Comparison of ENCODE assay signal across 18 cellular contexts in genomic region chr1:9905010-9905409, GRCh38. TPM values are rescaled to one million over a fixed set of nuclear protein-coding genes. Genes with fewer than 3 reads are reported as not detected.
A peak's percentile ranks its signal among the peaks of the same experiment; 100 is the strongest.
DNase-seq lines count a peak whose midpoint lies in the region; ATAC-seq, FAIRE-seq and TF ChIP-seq lines count a peak whose summit lies in the region.
"Had no signal": no experiment of that assay in that cellular context is flagged by ENCODE, and none has a peak within 500 bp of the region (broad histone marks: within the 10 kb centered on the region; RNA-seq: fewer than 3 reads in every experiment).

No MANE protein-coding gene starts in this region.

- H3K27me3 Mint-ChIP-seq in stimulated activated memory B cell treated with anti-CD40 and anti-IgM and Interleukin-4, amounts not matched to agents 10 μg/mL and 1 μg/mL and 100 μg/mL, for 72 hours, result no peaks in the 10 kb centered on the region
- H3K27me3 Mint-ChIP-seq: activated CD4-positive, alpha-beta T cell treated with anti-CD3 and anti-CD28 coated beads, Interleukin-2, amount 10 ng/mL, durations not matched to agents 7 days and 5 days; naive thymus-derived CD8-positive, alpha-beta T cell had no signal

- no peak for ATAC-seq in heart right ventricle
- no peak for ATAC-seq in heart left ventricle
- no peak for ATAC-seq in stimulated activated memory B cell treated with anti-CD40 and anti-IgM and Interleukin-4, amounts not matched to agents 10 μg/mL and 1 μg/mL and 100 μg/mL, for 72 hours
- ATAC-seq in GM18909 (IDR thresholded peaks at IDR 0.05; ENCODE audit: poor library complexity, unreplicated experiment), result no peak
- ATAC-seq: esophagus mucosa; left lung; naive thymus-derived CD8-positive, alpha-beta T cell; Right ventricle myocardium inferior had no signal

- H3K4me1 ChIP-seq in heart right ventricle (peaks cover 29 to 95% (median 64%) of the 10 kb centered on the region in 9 donors), heart left ventricle (peaks cover 0 to 87% (median 54%) of the 10 kb centered on the region in 12 donors), adrenal gland (replicated peaks in 1 of 2) (peaks cover 16 to 32% of the 10 kb centered on the region in 2 donors)

- peak; percentile 65 for FAIRE-seq in RCC 7860 (lab: Jason Lieb, UNC)
- FAIRE-seq: HTR-8/SVneo had no signal

- WGBS in heart right ventricle, 2 donors, result 72 to 85% methylated on average over 4 of the region's 4 CpGs
- WGBS in heart left ventricle, 4 donors, result 59 to 83% (median 73%) methylated on average over 4 of the region's 4 CpGs
- 79 to 95% (median 83%) methylated on average over 4 of the region's 4 CpGs for WGBS in adrenal gland, 4 donors

- H3K36me3 Mint-ChIP-seq in stimulated activated memory B cell treated with anti-CD40 and anti-IgM and Interleukin-4, amounts not matched to agents 10 μg/mL and 1 μg/mL and 100 μg/mL, for 72 hours, result no peaks in the 10 kb centered on the region
- H3K36me3 Mint-ChIP-seq: naive thymus-derived CD8-positive, alpha-beta T cell had no signal

- TF ChIP-seq CTCF in heart right ventricle (IDR thresholded peaks at IDR 0.05) (no peak), heart left ventricle (IDR thresholded peaks at IDR 0.05) (no peak), adrenal gland (IDR thresholded peaks at IDR 0.05) (no peak)

- DNase-seq in heart right ventricle (no peak), heart left ventricle (no peak), RCC 7860 (ENCODE audit: low spot score) (peak; percentile 7), fibroblast of peridontal ligament (ENCODE audit: extremely low read depth) (peak; percentile 49), activated gamma-delta T cell (lab: John Stamatoyannopoulos, UW) (no peak), adrenal gland (no peak)
- DNase-seq: activated CD4-positive, alpha-beta T cell treated with anti-CD3 and anti-CD28 coated beads, Interleukin-2, amount 10 ng/mL, durations not matched to agents 7 days and 5 days; amygdala; hypothalamus; left lung; naive thymus-derived CD8-positive, alpha-beta T cell; NCI-H1092 treated with DMSO at 0.1 percent for 48 hours had no signal

- H3K27ac ChIP-seq in heart right ventricle (peak overlapping the region in 6 of 10 donors; percentile 11 to 95 (median 62)), heart left ventricle (peak overlapping the region in 4 of 12 donors; percentile 46 to 91 (median 87)), adrenal gland (no peak overlapping the region)
- H3K27ac ChIP-seq: left lung had no signal

- peak overlapping the region; percentile 8 for H3K27ac Mint-ChIP-seq in stimulated activated memory B cell treated with anti-CD40 and anti-IgM and Interleukin-4, amounts not matched to agents 10 μg/mL and 1 μg/mL and 100 μg/mL, for 72 hours
- H3K27ac Mint-ChIP-seq: activated CD4-positive, alpha-beta T cell treated with anti-CD3 and anti-CD28 coated beads, Interleukin-2, amount 10 ng/mL, durations not matched to agents 7 days and 5 days; T-helper 2 cell treated with Interferon-gamma antibody and Interleukin-4, amounts not matched to agents 5 μg/mL and 100 μg/mL, for 36 hours had no signal

- H3K4me3 ChIP-seq in heart right ventricle (no peak overlapping the region), heart left ventricle (no peak overlapping the region), adrenal gland (no peak overlapping the region)
- H3K4me3 ChIP-seq: left lung had no signal

- H3K27me3 ChIP-seq in heart right ventricle, result no peaks in the 10 kb centered on the region
- H3K27me3 ChIP-seq in heart left ventricle, result no peaks in the 10 kb centered on the region
- H3K27me3 ChIP-seq in adrenal gland, result no peaks in the 10 kb centered on the region
- H3K27me3 ChIP-seq: left lung had no signal

- H3K9me3 Mint-ChIP-seq in stimulated activated memory B cell treated with anti-CD40 and anti-IgM and Interleukin-4, amounts not matched to agents 10 μg/mL and 1 μg/mL and 100 μg/mL, for 72 hours, result no peaks in the 10 kb centered on the region
- H3K9me3 Mint-ChIP-seq: activated CD4-positive, alpha-beta T cell treated with anti-CD3 and anti-CD28 coated beads, Interleukin-2, amount 10 ng/mL, durations not matched to agents 7 days and 5 days; naive thymus-derived CD8-positive, alpha-beta T cell; T-helper 2 cell treated with Interferon-gamma antibody and Interleukin-4, amounts not matched to agents 5 μg/mL and 100 μg/mL, for 36 hours had no signal

- H3K4me3 Mint-ChIP-seq in stimulated activated memory B cell treated with anti-CD40 and anti-IgM and Interleukin-4, amounts not matched to agents 10 μg/mL and 1 μg/mL and 100 μg/mL, for 72 hours, result no peak overlapping the region
- H3K4me3 Mint-ChIP-seq: activated CD4-positive, alpha-beta T cell treated with anti-CD3 and anti-CD28 coated beads, Interleukin-2, amount 10 ng/mL, durations not matched to agents 7 days and 5 days; naive thymus-derived CD8-positive, alpha-beta T cell; T-helper 2 cell treated with Interferon-gamma antibody and Interleukin-4, amounts not matched to agents 5 μg/mL and 100 μg/mL, for 36 hours had no signal

- peaks cover 0 to 4% (median 0%) of the 10 kb centered on the region in 9 donors for H3K36me3 ChIP-seq in heart right ventricle
- no peaks in the 10 kb centered on the region for H3K36me3 ChIP-seq in heart left ventricle
- no peaks in the 10 kb centered on the region for H3K36me3 ChIP-seq in adrenal gland (replicated peaks in 1 of 2)
- H3K36me3 ChIP-seq: left lung had no signal

- intact Hi-C loops in heart right ventricle (cut with DNase I) (no loop called here), heart left ventricle (cut with DNase I) (no loop called here), adrenal gland (cut with DNase I) (no loop called here)

- H3K4me1 Mint-ChIP-seq in stimulated activated memory B cell treated with anti-CD40 and anti-IgM and Interleukin-4, amounts not matched to agents 10 μg/mL and 1 μg/mL and 100 μg/mL, for 72 hours, result peaks cover 35% of the 10 kb centered on the region

- no peak for TF ChIP-seq POLR2A in heart left ventricle (IDR thresholded peaks at IDR 0.05)
- no peak for TF ChIP-seq POLR2A in adrenal gland (IDR thresholded peaks at IDR 0.05)

- H3K9me3 ChIP-seq in heart right ventricle (no peaks in the 10 kb centered on the region), heart left ventricle (no peaks in the 10 kb centered on the region), adrenal gland (replicated peaks in 1 of 3) (no peaks in the 10 kb centered on the region)
- H3K9me3 ChIP-seq: left lung had no signal

RNA-seq across cellular contexts. Expression of gene CTNNBIP1, which starts 5.1 kb away (rescaled TPM):
- total RNA-seq in heart right ventricle (10 to 100 TPM; 26.5 to 69.4 (median 37.3) TPM), heart left ventricle (10 to 100 TPM; 32.2 to 62.0 (median 42.9) TPM), adrenal gland (10 to 100 TPM; 12.5 to 26.9 (median 19.9) TPM)
- polyA plus RNA-seq in heart right ventricle (10 to 100 TPM; 26.6 to 43.5 TPM), heart left ventricle (10 to 100 TPM; 25.4 to 37.8 TPM), adrenal gland (10 to 100 TPM in 1 of 3 donors, 1 to 10 TPM in 2; 6.8 to 12.0 (median 8.0) TPM)

RNA-seq across cellular contexts. Expression of gene LZIC, which starts 38.2 kb away (rescaled TPM):
- total RNA-seq in heart right ventricle (10 to 100 TPM; 27.7 to 38.0 (median 34.2) TPM), heart left ventricle (10 to 100 TPM; 30.8 to 37.7 (median 34.9) TPM), adrenal gland (10 to 100 TPM; 22.3 to 35.9 (median 30.3) TPM)
- polyA plus RNA-seq in heart right ventricle (10 to 100 TPM; 13.4 to 20.6 TPM), heart left ventricle (10 to 100 TPM; 18.5 to 30.7 TPM), adrenal gland (10 to 100 TPM in 2 of 3 donors, 1 to 10 TPM in 1; 6.5 to 42.9 (median 13.3) TPM)

RNA-seq across cellular contexts. Expression of gene NMNAT1, which starts 38.3 kb away (rescaled TPM):
- total RNA-seq in heart right ventricle (10 to 100 TPM; 14.2 to 23.7 (median 20.3) TPM), heart left ventricle (10 to 100 TPM; 11.0 to 24.2 (median 17.2) TPM), adrenal gland (10 to 100 TPM in 6 of 8 donors, 1 to 10 TPM in 2; 7.5 to 18.3 (median 11.7) TPM)
- polyA plus RNA-seq in heart right ventricle (10 to 100 TPM in 1 of 2 donors, 1 to 10 TPM in 1; 9.6 to 14.3 TPM), heart left ventricle (10 to 100 TPM; 12.2 to 13.7 TPM), adrenal gland (10 to 100 TPM in 1 of 3 donors, 1 to 10 TPM in 2; 5.6 to 19.7 (median 8.1) TPM)

Comparison
In these comparisons a context has a peak if more than half of its experiments do, and no peak if none do; other contexts are left out.
1. DNase-seq: peak in RCC 7860 (single experiment) and fibroblast of peridontal ligament (single experiment); none in heart right ventricle (0 of 2), heart left ventricle (0 of 5), activated gamma-delta T cell (single experiment) and adrenal gland (0 of 7).
2. H3K27ac ChIP-seq: peak in heart right ventricle (6 of 10); none in adrenal gland (0 of 5).